In genomic region chr19:58400638-58400915, GRCh38 we compare ENCODE assay signal across 8 cellular contexts. TPM values are rescaled to one million over a fixed set of nuclear protein-coding genes. Genes with fewer than 3 reads are reported as not detected.
A peak's percentile ranks its signal among the peaks of the same experiment; 100 is the strongest.
DNase-seq lines count a peak whose midpoint lies in the region; FAIRE-seq and TF ChIP-seq lines count a peak whose summit lies in the region.

No MANE protein-coding gene starts in this region.

- WGBS in prostate gland, result 16% methylated on average over 12 of the region's 12 CpGs

- 0 out of 2 replicates have a peak overlapping the region, but pooled peaks have one; percentile 19 for H3K27ac ChIP-seq in SK-N-MC
- peak overlapping the region in 1 of 2 donors; percentile 78 for H3K27ac ChIP-seq in prostate gland

- H3K9me3 ChIP-seq in ES-I3 (ENCODE audit: control insufficient read depth, insufficient read depth, low read length) (no peaks in the 10 kb centered on the region), SK-N-MC (ENCODE audit: low read depth, low read length) (no peaks in the 10 kb centered on the region), prostate gland (no peaks in the 10 kb centered on the region)

- no peak for FAIRE-seq in urothelium cell line (lab: Jason Lieb, UNC)

- no peak for TF ChIP-seq POLR2A in prostate gland (IDR thresholded peaks at IDR 0.05)

- no peaks in the 10 kb centered on the region for H3K27me3 ChIP-seq in prostate gland (replicated peaks; ENCODE audit: insufficient read depth)

- H3K9ac ChIP-seq in ES-I3 (ENCODE audit: low read depth, low read length) (peak overlapping the region; percentile 54; the same call in 1 of the 2 replicates), SK-N-MC (ENCODE audit: insufficient read length) (no peak overlapping the region)

- intact Hi-C loops in prostate gland (cut with DNase I), result no loop called here

- no peak for TF ChIP-seq CTCF in fibroblast of pulmonary artery (IDR thresholded peaks at IDR 0.05; ENCODE audit: low read length, missing control alignments)
- TF ChIP-seq CTCF in prostate gland (IDR thresholded peaks at IDR 0.05), result no peak

- H3K4me1 ChIP-seq in ES-I3 (ENCODE audit: insufficient read depth, low read length) (no peaks in the 10 kb centered on the region; the same call in 1 of the 2 replicates), prostate gland (replicated peaks) (no peaks in the 10 kb centered on the region)

- H3K4me3 ChIP-seq in SK-N-MC (peak overlapping the region; percentile 68), fibroblast of pulmonary artery (replicated peaks; ENCODE audit: low read depth, low read length) (peak overlapping the region; percentile 63), prostate gland (peak overlapping the region; percentile 23 to 61)

- DNase-seq in SK-N-MC (ENCODE audit: low read depth, low spot score) (no peak), fibroblast of pulmonary artery (ENCODE audit: low read depth) (no peak), prostate gland (ENCODE audit: low spot score) (no peak), urothelium cell line (ENCODE audit: low spot score) (no peak), NAMALWA (ENCODE audit: low spot score) (no peak), A172 (ENCODE audit: low spot score) (no peak), AG20443 (ENCODE audit: low spot score) (no peak)

- no peaks in the 10 kb centered on the region for H3K36me3 ChIP-seq in ES-I3 (ENCODE audit: insufficient read depth, low read length)
- H3K36me3 ChIP-seq in SK-N-MC (ENCODE audit: insufficient read depth, low read length), result no peaks in the 10 kb centered on the region; the same call in 1 of the 2 replicates
- no peaks in the 10 kb centered on the region for H3K36me3 ChIP-seq in prostate gland

RNA-seq across cellular contexts. Expression of gene RNF225, which starts 5.1 kb away (rescaled TPM):
- total RNA-seq in prostate gland, result 1 to 10 TPM in 1 of 2 donors, under 1 TPM in 1; 0.62 to 7.0 TPM
- not detected in 2 replicates for total RNA-seq in A172 (2014; rRNA removed; shearing (Covaris generic))

RNA-seq across cellular contexts. Expression of gene ZNF584, which starts 7.9 kb away (rescaled TPM):
- 10 to 100 TPM; 10.8 to 19.4 TPM for total RNA-seq in prostate gland
- 31.5 and 42.1 TPM in 2 replicates for total RNA-seq in A172 (2014; rRNA removed; shearing (Covaris generic))

RNA-seq across cellular contexts. Expression of gene RPS5, which starts 13.5 kb away (rescaled TPM):
- total RNA-seq in prostate gland, result 1,000 to 10,000 TPM; 1,184 to 2,289 TPM
- 2,652 and 2,662 TPM in 2 replicates for total RNA-seq in A172 (2014; rRNA removed; shearing (Covaris generic))

RNA-seq across cellular contexts. Expression of gene ZNF837, which starts 19.7 kb away (rescaled TPM):
- 10 to 100 TPM; 12.2 to 15.7 TPM for total RNA-seq in prostate gland
- total RNA-seq in A172 (2014; rRNA removed; shearing (Covaris generic)), result 3.7 and 5.7 TPM in 2 replicates

RNA-seq across cellular contexts. Expression of gene ZNF497, which starts 38.0 kb away (rescaled TPM):
- 10 to 100 TPM in 1 of 2 donors, 1 to 10 TPM in 1; 6.6 to 11.0 TPM for total RNA-seq in prostate gland
- total RNA-seq in A172 (2014; rRNA removed; shearing (Covaris generic)), result 1.7 and 2.4 TPM in 2 replicates
